Comparison of ENCODE assay signal across 10 cellular contexts in the genomic region with DNA sequence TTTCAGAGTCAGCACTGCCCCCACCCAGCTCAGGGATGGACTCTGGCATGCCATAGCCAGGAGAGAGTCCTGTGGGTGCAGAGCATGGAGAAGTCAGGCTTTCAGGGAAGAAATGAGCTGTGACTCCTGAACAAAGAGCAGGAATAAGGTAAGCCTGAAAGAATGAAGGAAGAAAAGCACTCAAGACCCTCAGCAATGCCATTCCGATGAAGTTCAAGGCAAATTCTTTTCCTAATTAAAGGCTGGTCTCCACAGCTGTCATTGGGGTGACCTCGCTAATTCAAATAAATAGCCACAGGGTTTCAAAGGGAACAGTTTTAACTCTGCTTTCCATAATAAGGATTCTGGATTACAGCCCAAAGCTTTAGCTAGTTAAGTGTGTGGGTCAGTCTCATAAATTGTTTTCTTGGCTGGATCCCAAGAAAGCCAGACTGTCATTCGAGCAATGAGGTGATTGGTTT. TPM values are rescaled to one million over a fixed set of nuclear protein-coding genes. Genes with fewer than 3 reads are reported as not detected.
A peak's percentile ranks its signal among the peaks of the same experiment; 100 is the strongest.
DNase-seq lines count a peak whose midpoint lies in the region; ATAC-seq and TF ChIP-seq lines count a peak whose summit lies in the region.
"Had no signal": no experiment of that assay in that cellular context is flagged by ENCODE, and none has a peak within 500 bp of the region (broad histone marks: within the 10 kb centered on the region; RNA-seq: fewer than 3 reads in every experiment).

No MANE protein-coding gene starts in this region.

- H3K36me3 ChIP-seq in RWPE2 (ENCODE audit: low read depth) = no peaks in the 10 kb centered on the region; the same call in none of the 2 replicates
- H3K36me3 ChIP-seq in tibial artery = no peaks in the 10 kb centered on the region

- ATAC-seq in RWPE2 (ENCODE audit: low read depth) = no peak

- peak; percentile 9 for DNase-seq in NCI-H2029 (lab: John Stamatoyannopoulos, UW)
- DNase-seq in NCI-H2029 treated with DMSO at 0.1 percent for 48 hours (lab: John Stamatoyannopoulos, UW) = no peak
- DNase-seq in RWPE2 (ENCODE audit: low spot score) = no peak
- peak; percentile 59 for DNase-seq in fibroblast of villous mesenchyme (ENCODE audit: low read depth)
- no peak for DNase-seq in tibial artery
- DNase-seq in T-helper 2 cell = no peak
- no peak for DNase-seq in Ammon's horn (ENCODE audit: low spot score)
- no peak for DNase-seq in NCI-H774 (lab: John Stamatoyannopoulos, UW)

- H3K9me3 ChIP-seq in RWPE2 (ENCODE audit: severe bottlenecking) (no peaks in the 10 kb centered on the region), tibial artery (no peaks in the 10 kb centered on the region)

- peaks cover 76% of the 10 kb centered on the region for H3K4me1 ChIP-seq in RWPE2 (ENCODE audit: insufficient read depth, poor library complexity, severe bottlenecking)
- H3K4me1 ChIP-seq in tibial artery = peaks cover 0 to 54% (median 48%) of the 10 kb centered on the region in 4 donors

- H3K4me3 ChIP-seq in RWPE2 (ENCODE audit: severe bottlenecking) = no peak overlapping the region
- no peak overlapping the region for H3K4me3 ChIP-seq in fibroblast of villous mesenchyme (ENCODE audit: low read depth, low read length)
- no peak overlapping the region for H3K4me3 ChIP-seq in tibial artery

- intact Hi-C loops in tibial artery (cut with DNase I; ENCODE audit: low total_unique reads) = no loop called here

- peak overlapping the region; percentile 90 for H3K27ac ChIP-seq in RWPE2 (ENCODE audit: poor library complexity, severe bottlenecking)
- peak overlapping the region; percentile 46 to 57 for H3K27ac ChIP-seq in tibial artery
- H3K27ac ChIP-seq: 22Rv1, parathyroid adenoma had no signal

- H3K27me3 ChIP-seq in RWPE2 (ENCODE audit: insufficient read depth, poor library complexity, severe bottlenecking) (no peaks in the 10 kb centered on the region), tibial artery (no peaks in the 10 kb centered on the region)

- TF ChIP-seq CTCF in RWPE2 (IDR thresholded peaks at IDR 0.05; ENCODE audit: poor library complexity, severe bottlenecking) = no peak
- TF ChIP-seq CTCF in fibroblast of villous mesenchyme (IDR thresholded peaks at IDR 0.05; ENCODE audit: insufficient read depth, low read depth, low read length) = no peak
- no peak for TF ChIP-seq CTCF in tibial artery (IDR thresholded peaks at IDR 0.05)

RNA-seq across cellular contexts. Expression of a gene that starts 31.7 kb away (rescaled TPM):
- total RNA-seq in fibroblast of villous mesenchyme = 29.0 and 34.1 TPM in 2 replicates

RNA-seq across cellular contexts. Expression of a gene that starts 32.2 kb away (rescaled TPM):
- total RNA-seq in fibroblast of villous mesenchyme = under 0.01 and 0.97 TPM in 2 replicates

Comparison
In these comparisons a context has a peak if more than half of its experiments do, and no peak if none do; other contexts are left out.
1. DNase-seq: peak in NCI-H2029 (single experiment) and fibroblast of villous mesenchyme (single experiment); none in NCI-H2029 treated with DMSO at 0.1 percent for 48 hours (single experiment), RWPE2 (single experiment), tibial artery (0 of 2), T-helper 2 cell (0 of 5), Ammon's horn (single experiment) and NCI-H774 (single experiment).